ENCODE assay signal across 18 cellular contexts in genomic region chr3:149459491-149460057, GRCh38. TPM values are rescaled to one million over a fixed set of nuclear protein-coding genes. Genes with fewer than 3 reads are reported as not detected.
"Had no signal": no experiment of that assay in that cellular context is flagged by ENCODE, and none has a peak within 500 bp of the region (broad histone marks: within the 10 kb centered on the region; RNA-seq: fewer than 3 reads in every experiment).

No MANE protein-coding gene starts in this region.

- H3K27ac Mint-ChIP-seq: activated CD4-positive, alpha-beta T cell treated with anti-CD3 and anti-CD28 coated beads, Interleukin-2, amount 10 ng/mL, durations not matched to agents 7 days and 5 days; stimulated activated naive B cell treated with anti-CD40 and anti-IgM and Interleukin-4, amounts not matched to agents 10 μg/mL and 1 μg/mL and 100 μg/mL, for 72 hours; T-helper 1 cell treated with Interleukin-12 subunit alpha and Interleukin-12 subunit beta and Interleukin-4 antibody, amounts not matched to agents 30 μg/mL and 1 μg/mL, for 36 hours; type B pancreatic cell; WTC11 had no signal

- H3K4me3 ChIP-seq: breast epithelium, lung, mucosa of descending colon, spleen had no signal

- H3K9me3 ChIP-seq: breast epithelium, mucosa of descending colon, spleen had no signal

- H3K9me3 Mint-ChIP-seq: activated CD4-positive, alpha-beta T cell treated with anti-CD3 and anti-CD28 coated beads, Interleukin-2, amount 10 ng/mL, durations not matched to agents 7 days and 5 days; natural killer cell; T-helper 1 cell treated with Interleukin-12 subunit alpha and Interleukin-12 subunit beta and Interleukin-4 antibody, amounts not matched to agents 30 μg/mL and 1 μg/mL, for 36 hours; WTC11 had no signal

- H3K4me1 ChIP-seq: breast epithelium had no signal

- H3K27me3 Mint-ChIP-seq: type B pancreatic cell had no signal

- H3K36me3 Mint-ChIP-seq: natural killer cell; stimulated activated naive B cell treated with anti-CD40 and anti-IgM and Interleukin-4, amounts not matched to agents 10 μg/mL and 1 μg/mL and 100 μg/mL, for 72 hours; type B pancreatic cell; WTC11 had no signal

- DNase-seq: activated CD4-positive, alpha-beta T cell treated with anti-CD3 and anti-CD28 coated beads, Interleukin-2, amount 10 ng/mL, durations not matched to agents 7 days and 5 days; activated naive CD4-positive, alpha-beta T cell treated with anti-CD3 and anti-CD28 coated beads, Interleukin-2, amount 50 U/mL, for 16 hours; amniotic stem cell; kidney glomerular epithelial cell; mucosa of descending colon; natural killer cell; SHP77; spleen; stimulated activated CD4-positive, alpha-beta T cell treated with anti-CD3 and anti-CD28 coated beads, Interleukin-2, amount 100 ng/mL, for 24 hours; stimulated activated naive B cell treated with anti-CD40 and anti-IgM and Interleukin-4, amounts not matched to agents 10 μg/mL and 1 μg/mL and 100 μg/mL, for 72 hours had no signal

- ATAC-seq: mucosa of descending colon; natural killer cell; SK-N-SH treated with all-trans-retinoic acid at 6 μM for 48 hours; stimulated activated naive B cell treated with anti-CD40 and anti-IgM and Interleukin-4, amounts not matched to agents 10 μg/mL and 1 μg/mL and 100 μg/mL, for 72 hours; WTC11 had no signal

- H3K4me3 Mint-ChIP-seq: activated CD4-positive, alpha-beta T cell treated with anti-CD3 and anti-CD28 coated beads, Interleukin-2, amount 10 ng/mL, durations not matched to agents 7 days and 5 days; natural killer cell; stimulated activated naive B cell treated with anti-CD40 and anti-IgM and Interleukin-4, amounts not matched to agents 10 μg/mL and 1 μg/mL and 100 μg/mL, for 72 hours; T-helper 1 cell treated with Interleukin-12 subunit alpha and Interleukin-12 subunit beta and Interleukin-4 antibody, amounts not matched to agents 30 μg/mL and 1 μg/mL, for 36 hours; type B pancreatic cell; WTC11 had no signal

- H3K27me3 ChIP-seq: breast epithelium, spleen had no signal

- H3K4me1 Mint-ChIP-seq: activated CD4-positive, alpha-beta T cell treated with anti-CD3 and anti-CD28 coated beads, Interleukin-2, amount 10 ng/mL, durations not matched to agents 7 days and 5 days; stimulated activated naive B cell treated with anti-CD40 and anti-IgM and Interleukin-4, amounts not matched to agents 10 μg/mL and 1 μg/mL and 100 μg/mL, for 72 hours; WTC11 had no signal

- H3K36me3 ChIP-seq: breast epithelium, spleen had no signal

RNA-seq across cellular contexts. Expression of gene TM4SF4, which starts 14.9 kb away (rescaled TPM):
- total RNA-seq: activated CD4-positive, alpha-beta T cell treated with anti-CD3 and anti-CD28 coated beads, Interleukin-2, amount 10 ng/mL, durations not matched to agents 7 days and 5 days; activated CD8-positive, alpha-beta memory T cell treated with anti-CD3 and anti-CD28 coated beads for 36 hours; endothelial cell of umbilical vein; natural killer cell; spleen had no signal
- polyA plus RNA-seq: endothelial cell of umbilical vein had no signal
